ENCODE assay signal across 8 cellular contexts in genomic region chrX:74421181-74422028, GRCh38. TPM values are rescaled to one million over a fixed set of nuclear protein-coding genes. Genes with fewer than 3 reads are reported as not detected.
A peak's percentile ranks its signal among the peaks of the same experiment; 100 is the strongest.
DNase-seq lines count a peak whose midpoint lies in the region.

SLC16A2 (plus strand) TSS chrX:74421493; CDS start chrX:74421638, 145 bp downstream.

- no peak within 1 kb of the TSS for H3K23ac ChIP-seq in mesendoderm (ENCODE audit: low read length)

- H3K56ac ChIP-seq in mesendoderm (ENCODE audit: low read length) = peak within 1 kb of the TSS; percentile 85

- H2AK5ac ChIP-seq in mesendoderm (ENCODE audit: low read length) = no peak within 1 kb of the TSS

- no peaks in the 10 kb centered on the region for H3K79me1 ChIP-seq in mesendoderm (ENCODE audit: low read length)

- peak within 1 kb of the TSS; percentile 67 for H3K9ac ChIP-seq in mesendoderm (ENCODE audit: low read length)

- no peak within 1 kb of the TSS for H2BK15ac ChIP-seq in mesendoderm (replicated peaks; ENCODE audit: low read depth)

- peak within 1 kb of the TSS; percentile 79 for H3K27ac ChIP-seq in mesendoderm (ENCODE audit: low read depth, low read length)

- WGBS in mesendoderm (ENCODE audit: extremely low coverage, insufficient coverage, low lambda C conversion rate) = no CpG with 5 or more reads among the region's 55 CpGs

- H4K5ac ChIP-seq in mesendoderm (ENCODE audit: low read length) = no peak within 1 kb of the TSS

- no peak within 1 kb of the TSS for H3K4ac ChIP-seq in mesendoderm (ENCODE audit: low read depth, low read length)

- H3K18ac ChIP-seq in mesendoderm (ENCODE audit: low read length) = peak within 1 kb of the TSS; percentile 88

- peak within 1 kb of the TSS; percentile 64 for H3K4me2 ChIP-seq in mesendoderm (ENCODE audit: low read length)

- H3K79me2 ChIP-seq in mesendoderm (ENCODE audit: control insufficient read depth, insufficient read depth, low read length) = no peaks in the 10 kb centered on the region

- H4K8ac ChIP-seq in mesendoderm (ENCODE audit: low read depth, low read length) = no peak within 1 kb of the TSS

- DNase-seq in NCI-H2081 (lab: John Stamatoyannopoulos, UW) (peak; percentile 31 to 32), NCI-H2081 treated with DMSO at 0.1 percent for 48 hours (lab: John Stamatoyannopoulos, UW) (no peak), NCI-H2171 treated with DMSO at 0.1 percent for 48 hours (lab: John Stamatoyannopoulos, UW) (peak; percentile 80), epidermal melanocyte (ENCODE audit: insufficient read length, low spot score) (peak; percentile 74), mesendoderm (peak; percentile 89), NCI-H187 treated with DMSO at 0.1 percent for 48 hours (lab: John Stamatoyannopoulos, UW) (no peak)
- DNase-seq in activated CD8-positive, alpha-beta memory T cell treated with anti-CD3 and anti-CD28 coated beads, Interleukin-2, amount 50 U/mL, for 4 hours = peak; percentile 32
- peak in 4 of 6 experiments; percentile 13 to 28 (median 20) for DNase-seq in stimulated activated naive CD4-positive, alpha-beta T cell (lab: John Stamatoyannopoulos, UW)

- H2BK120ac ChIP-seq in mesendoderm (ENCODE audit: low read depth, low read length) = no peak within 1 kb of the TSS

- H2BK5ac ChIP-seq in mesendoderm (ENCODE audit: low read length) = no peak within 1 kb of the TSS

- no peaks in the 10 kb centered on the region for H3K4me1 ChIP-seq in mesendoderm (ENCODE audit: control insufficient read depth, low read depth, low read length)

- no peaks in the 10 kb centered on the region for H3K27me3 ChIP-seq in mesendoderm (ENCODE audit: insufficient read depth, low read length, poor library complexity)

- peak within 1 kb of the TSS; percentile 16 for H3K4me3 ChIP-seq in mesendoderm (ENCODE audit: low read length)

- H3K36me3 ChIP-seq in mesendoderm (ENCODE audit: control insufficient read depth, insufficient read depth, low read length) = no peaks in the 10 kb centered on the region

RNA-seq across cellular contexts. Expression of gene SLC16A2, which starts in this region (rescaled TPM):
- 11.1 TPM for polyA plus RNA-seq in mesendoderm (2013, experiment 1 of 2)
- polyA plus RNA-seq in mesendoderm (2013, experiment 2 of 2) = 11.2 TPM

Comparison
In these comparisons a context has a peak if more than half of its experiments do, and no peak if none do; other contexts are left out.
1. DNase-seq: peak in NCI-H2081 (2 of 2), NCI-H2171 treated with DMSO at 0.1 percent for 48 hours (single experiment), activated CD8-positive, alpha-beta memory T cell treated with anti-CD3 and anti-CD28 coated beads, Interleukin-2, amount 50 U/mL, for 4 hours (single experiment), epidermal melanocyte (single experiment), mesendoderm (single experiment) and stimulated activated naive CD4-positive, alpha-beta T cell (4 of 6); none in NCI-H2081 treated with DMSO at 0.1 percent for 48 hours (single experiment) and NCI-H187 treated with DMSO at 0.1 percent for 48 hours (single experiment).